In the genomic region with DNA sequence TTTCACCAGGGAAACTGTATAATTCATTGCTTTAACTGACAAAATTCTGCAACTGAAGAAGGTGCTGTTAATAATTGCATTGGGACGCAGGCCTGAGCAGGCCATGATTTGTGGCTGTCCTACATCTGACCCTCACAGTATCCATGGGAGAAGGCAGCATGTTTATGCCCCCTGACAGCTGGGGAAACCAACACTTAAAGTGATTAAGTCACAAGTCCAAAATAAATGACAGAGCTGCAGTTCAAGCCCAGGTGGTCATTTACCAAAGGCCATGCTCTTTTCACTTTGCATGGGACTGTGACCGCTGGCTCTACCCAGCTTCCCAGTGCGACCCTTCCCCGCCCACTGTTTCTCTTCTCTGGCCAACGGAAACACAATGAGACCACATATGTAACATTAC, we compare ENCODE assay signal across 31 cellular contexts. TPM values are rescaled to one million over a fixed set of nuclear protein-coding genes. Genes with fewer than 3 reads are reported as not detected.
"Had no signal": no experiment of that assay in that cellular context is flagged by ENCODE, and none has a peak within 500 bp of the region (broad histone marks: within the 10 kb centered on the region; RNA-seq: fewer than 3 reads in every experiment).

No MANE protein-coding gene starts in this region.

- H3K36me3 ChIP-seq: SJSA1 had no signal

- H3K9ac ChIP-seq: KMS-11, SK-N-SH had no signal

- DNase-seq: Karpas-422, MM.1S, MV-4-11, NCI-H1092, NCI-H1105, NCI-H1417 treated with DMSO at 0.1 percent for 48 hours, NCI-H1436 treated with DMSO at 0.1 percent for 48 hours, NCI-H1694 treated with DMSO at 0.1 percent for 48 hours, NCI-H187 treated with DMSO at 0.1 percent for 48 hours, NCI-H2029, NCI-H2081, NCI-H2171 treated with DMSO at 0.1 percent for 48 hours, NCI-H2227 treated with DMSO at 0.1 percent for 48 hours, NCI-H345, NCI-H446, NCI-H510A treated with DMSO at 0.1 percent for 48 hours, NCI-H524 treated with DMSO at 0.1 percent for 48 hours, NCI-H526 treated with DMSO at 0.1 percent for 48 hours, NCI-H774, PC-9, Right ventricle myocardium superior, SHP77 treated with DMSO at 0.1 percent for 48 hours, SK-N-SH, SW 1271 had no signal

- H3K27ac ChIP-seq: KMS-11, PC-9, SJSA1 had no signal

- H3K4me3 ChIP-seq: PC-9, SJSA1 had no signal

- H3K4me2 ChIP-seq: KMS-11, PC-9, SK-N-SH had no signal

- H2AFZ ChIP-seq: PC-9 had no signal

- H3K9me3 ChIP-seq: SJSA1, SK-N-SH had no signal

- H3K4me1 ChIP-seq: SJSA1 had no signal

RNA-seq across cellular contexts. Expression of a gene that starts 30.5 kb away (rescaled TPM):
- total RNA-seq: LHCN-M2, MCF 10A, NCI-H460, OCI-LY7, PC-9, RPMI7951 had no signal
- polyA plus RNA-seq: SK-N-SH had no signal
